In genomic region chr10:5665380-5666323, GRCh38 we compare ENCODE assay signal across 8 cellular contexts. TPM values are rescaled to one million over a fixed set of nuclear protein-coding genes. Genes with fewer than 3 reads are reported as not detected.
A peak's percentile ranks its signal among the peaks of the same experiment; 100 is the strongest.
DNase-seq lines count a peak whose midpoint lies in the region; ATAC-seq, FAIRE-seq and TF ChIP-seq lines count a peak whose summit lies in the region.

No MANE protein-coding gene starts in this region.

- H3K36me3 Mint-ChIP-seq in CD4-positive, CD25-positive, alpha-beta regulatory T cell: peaks cover 3% of the 10 kb centered on the region

- no peak overlapping the region for H2AFZ ChIP-seq in HepG2 (ENCODE audit: low read length)

- FAIRE-seq in bronchial epithelial cell (lab: Jason Lieb, UNC) (no peak), HepG2 (lab: Jason Lieb, UNC) (no peak)

- no peaks in the 10 kb centered on the region for H3K9me3 ChIP-seq in CD4-positive, CD25-positive, alpha-beta regulatory T cell (ENCODE audit: control insufficient read depth in 2 of 2, low read length in 2 of 2)
- H3K9me3 ChIP-seq in NT2/D1 (ENCODE audit: insufficient read depth, low read length) (no peaks in the 10 kb centered on the region), HepG2 (ENCODE audit: low read length) (no peaks in the 10 kb centered on the region), stomach (no peaks in the 10 kb centered on the region)

- CTCF ChIA-PET in HepG2 (lab: Yijun Ruan, JAX; ENCODE audit: low intra/inter-chr PET ratio, low total read pairs): no interaction called here

- peaks cover 18% of the 10 kb centered on the region for H3K4me1 ChIP-seq in CD4-positive, CD25-positive, alpha-beta regulatory T cell (ENCODE audit: control insufficient read depth, insufficient read depth, low read length, poor library complexity, severe bottlenecking)
- no peaks in the 10 kb centered on the region for H3K4me1 ChIP-seq in NT2/D1 (ENCODE audit: insufficient read depth, insufficient read length)
- peaks cover 63% of the 10 kb centered on the region for H3K4me1 ChIP-seq in HepG2 (ENCODE audit: insufficient read depth, low read length)
- peaks cover 5 to 55% (median 45%) of the 10 kb centered on the region in 4 donors for H3K4me1 ChIP-seq in stomach

- H3K36me3 ChIP-seq in CD4-positive, CD25-positive, alpha-beta regulatory T cell (ENCODE audit: control insufficient read depth, insufficient read depth, low read length): no peaks in the 10 kb centered on the region
- H3K36me3 ChIP-seq in NT2/D1 (ENCODE audit: insufficient read depth, insufficient read length, low read length): no peaks in the 10 kb centered on the region
- no peaks in the 10 kb centered on the region for H3K36me3 ChIP-seq in bronchial epithelial cell (ENCODE audit: control insufficient read depth, insufficient read depth, low read length)
- no peaks in the 10 kb centered on the region for H3K36me3 ChIP-seq in HepG2 (replicated peaks in 1 of 2; ENCODE audit: control insufficient read depth in 1 of 2, insufficient read depth in 2 of 2, low read length in 2 of 2)
- H3K36me3 ChIP-seq in stomach: no peaks in the 10 kb centered on the region

- peaks cover 9% of the 10 kb centered on the region for H3K79me2 ChIP-seq in HepG2 (ENCODE audit: insufficient read depth, low read length)

- intact Hi-C loops in HepG2 (cut with micrococcal nuclease; ENCODE audit: unreplicated experiment) (loop anchor here (5.0 kb wide), 1 partner anchor 33 kb away; no protein-coding TSS in a partner anchor), stomach (cut with DNase I; ENCODE audit: low total_unique reads) (no loop called here)

- H4K20me1 ChIP-seq in HepG2 (ENCODE audit: insufficient read depth, low read length): no peaks in the 10 kb centered on the region

- H3K27ac ChIP-seq in CD4-positive, CD25-positive, alpha-beta regulatory T cell (ENCODE audit: insufficient read depth, low read length, poor library complexity, severe bottlenecking): peak overlapping the region; percentile 14
- H3K27ac ChIP-seq in HepG2 (ENCODE audit: extremely low read length, insufficient read depth, low read length) (peak overlapping the region; percentile 76), stomach (peak overlapping the region; percentile 77 to 89 (median 84))

- peaks cover 0 to 2% (median 0%) of the 10 kb centered on the region in 7 donors for H3K9me3 Mint-ChIP-seq in CD4-positive, CD25-positive, alpha-beta regulatory T cell

- TSS peak; percentile 74 for BruUV-seq in HepG2 (replicated peaks; lab: Mats Ljungman, UMichigan)

- peak; percentile 9 for ATAC-seq in CD4-positive, CD25-positive, alpha-beta regulatory T cell (ENCODE audit: low read depth in 2 of 2)
- peak; percentile 33 for ATAC-seq in GM21723 (IDR thresholded peaks at IDR 0.05; ENCODE audit: unreplicated experiment)
- ATAC-seq in HepG2: peak; percentile 50

- TF ChIP-seq CTCF in bronchial epithelial cell (IDR thresholded peaks at IDR 0.05; ENCODE audit: insufficient read depth, low read length, severe bottlenecking) (no peak), HepG2 (CRISPR knock-in tag; IDR thresholded peaks at IDR 0.05) (0 out of 2 replicates have a peak, but pooled peaks have one; percentile 3), stomach (IDR thresholded peaks at IDR 0.05) (no peak)

- peak in 1 of 2 experiments; percentile 28; a peak in 1 of 4 replicates for TF ChIP-seq POLR2A in HepG2 (IDR thresholded peaks at IDR 0.05; ENCODE audit: insufficient read depth in 1 of 2, low read depth in 2 of 2, low read length in 2 of 2)
- TF ChIP-seq POLR2A in stomach (IDR thresholded peaks at IDR 0.05): no peak

- peak overlapping the region in 1 of 3 donors; percentile 71 for H3K27ac Mint-ChIP-seq in CD4-positive, CD25-positive, alpha-beta regulatory T cell

- peak overlapping the region; percentile 58 to 86 (median 84) for H3K4me3 Mint-ChIP-seq in CD4-positive, CD25-positive, alpha-beta regulatory T cell

- TF ChIP-seq EP300 in HepG2 (IDR thresholded peaks at IDR 0.05; ENCODE audit: low read depth in 2 of 2, low read length in 2 of 2) (no peak), HepG2 (CRISPR knock-in tag; IDR thresholded peaks at IDR 0.05; ENCODE audit: borderline replicate concordance) (no peak), stomach (IDR thresholded peaks at IDR 0.05) (no peak)

- POLR2A ChIA-PET in HepG2 (lab: Yijun Ruan, JAX): interaction anchor here (1.1 to 1.5 kb wide), 3 partner anchors 12 to 27 kb away, joined by 3 read pairs; partner anchors contain the start of gene TASOR2

- H3K4me2 ChIP-seq in HepG2 (ENCODE audit: low read depth, low read length): peak overlapping the region; percentile 100

- peak in 1 of 3 donors; percentile 21 for DNase-seq in CD4-positive, CD25-positive, alpha-beta regulatory T cell
- DNase-seq in NT2/D1 (ENCODE audit: low read depth, low spot score): no peak
- DNase-seq in bronchial epithelial cell (ENCODE audit: low read depth): peak; percentile 19
- DNase-seq in HepG2 (ENCODE audit: low spot score): peak; percentile 28
- DNase-seq in stomach: no peak
- DNase-seq in NCI-H1930 (lab: John Stamatoyannopoulos, UW): no peak
- DNase-seq in stimulated activated CD4-positive, alpha-beta T cell treated with anti-CD3 and anti-CD28 coated beads, Interleukin-4, amount 100 ng/mL, for 4 hours: no peak

- H3K4me3 ChIP-seq in CD4-positive, CD25-positive, alpha-beta regulatory T cell (ENCODE audit: low read depth, low read length): peak overlapping the region; percentile 77
- H3K4me3 ChIP-seq in NT2/D1 (ENCODE audit: insufficient read length, low read depth) (peak overlapping the region; percentile 42), bronchial epithelial cell (ENCODE audit: low read depth, low read length) (peak overlapping the region; percentile 87), HepG2 (replicated peaks in 1 of 3; ENCODE audit: insufficient read depth in 1 of 3, low read depth in 2 of 3, low read length in 3 of 3) (peak overlapping the region; percentile 73 to 98 (median 96)), stomach (peak overlapping the region; percentile 81 to 92 (median 86))

- peaks cover 6 to 25% (median 16%) of the 10 kb centered on the region in 4 donors for H3K4me1 Mint-ChIP-seq in CD4-positive, CD25-positive, alpha-beta regulatory T cell

- H3K27me3 ChIP-seq in CD4-positive, CD25-positive, alpha-beta regulatory T cell (ENCODE audit: control insufficient read depth, insufficient read depth, low read length): peaks cover 9% of the 10 kb centered on the region
- peaks cover 24% of the 10 kb centered on the region for H3K27me3 ChIP-seq in NT2/D1 (ENCODE audit: insufficient read depth, insufficient read length)
- no peaks in the 10 kb centered on the region for H3K27me3 ChIP-seq in bronchial epithelial cell (ENCODE audit: control insufficient read depth, insufficient read depth, low read length)
- peaks cover 0 to 9% of the 10 kb centered on the region in 2 experiments; a peak in 1 of 5 replicates for H3K27me3 ChIP-seq in HepG2 (ENCODE audit: control insufficient read depth in 1 of 2, insufficient read depth in 2 of 2, low read length in 2 of 2)
- no peaks in the 10 kb centered on the region for H3K27me3 ChIP-seq in stomach

- H3K9ac ChIP-seq in NT2/D1 (ENCODE audit: insufficient read length, low read depth) (peak overlapping the region; percentile 79), HepG2 (ENCODE audit: insufficient read depth, low read depth, low read length) (peak overlapping the region; percentile 80)

- in situ Hi-C loops in HepG2 (cut with HindIII; ENCODE audit: extremely low pct_ligation_motif_present, low pct_unique_long_range_greater_than_20kb): no loop called here

- no peak for TF ChIP-seq RAD21 in HepG2 (CRISPR knock-in tag; IDR thresholded peaks at IDR 0.05)

- H3K27me3 Mint-ChIP-seq in CD4-positive, CD25-positive, alpha-beta regulatory T cell: peaks cover 21% of the 10 kb centered on the region

- WGBS in HepG2 (ENCODE audit: low lambda C conversion rate): 14% methylated on average over 15 of the region's 43 CpGs
- 5 to 14% (median 6%) methylated on average over 14 to 43 of the region's 43 CpGs for WGBS in stomach, 5 donors

RNA-seq across cellular contexts. Expression of gene ASB13, which starts 0.7 kb away (rescaled TPM):
- total RNA-seq in CD4-positive, CD25-positive, alpha-beta regulatory T cell: 2.9 TPM
- 10 to 100 TPM in 3 of 4 donors, 1 to 10 TPM in 1; 4.4 to 16.0 (median 14.2) TPM for polyA plus RNA-seq in CD4-positive, CD25-positive, alpha-beta regulatory T cell
- 14.5 TPM in 2 replicates for total RNA-seq in bronchial epithelial cell
- total RNA-seq in HepG2 (2016; rRNA removed; fragmentation: Illumina TruSeq; extraction: Trizol): 15.4 and 17.5 TPM in 2 replicates
- 3.3 and 4.7 TPM in 2 replicates for total RNA-seq in HepG2 (2016; cell fraction: cytosol; rRNA removed; fragmentation: Illumina TruSeq; extraction: Trizol; ENCODE audit: low read depth)
- 15.6 and 18.5 TPM in 2 replicates for total RNA-seq in HepG2 (2016; cell fraction: insoluble cytoplasmic fraction; rRNA removed; fragmentation: Illumina TruSeq; extraction: Trizol)
- total RNA-seq in HepG2 (2016; cell fraction: membrane; rRNA removed; fragmentation: Illumina TruSeq; extraction: Trizol): 14.1 and 16.1 TPM in 2 replicates
- total RNA-seq in HepG2 (2016; cell fraction: nucleus; rRNA removed; fragmentation: Illumina TruSeq; extraction: Trizol): 7.1 and 7.5 TPM in 2 replicates
- 9.3 and 12.7 TPM in 2 replicates for polyA plus RNA-seq in HepG2 (2011; rRNA removed)
- polyA plus RNA-seq in HepG2 (2011; cell fraction: cytosol; rRNA removed): 12.4 and 12.5 TPM in 2 replicates
- polyA plus RNA-seq in HepG2 (2011; cell fraction: nucleus; rRNA removed): 7.4 and 9.5 TPM in 2 replicates
- polyA plus RNA-seq in HepG2 (2012): 12.8 and 15.5 TPM in 2 replicates
- 4.6 and 4.7 TPM in 2 replicates for polyA plus RNA-seq in HepG2 (2016; cell fraction: cytosol; fragmentation: Illumina TruSeq; extraction: Trizol; ENCODE audit: low read depth)
- polyA plus RNA-seq in HepG2 (2016; cell fraction: insoluble cytoplasmic fraction; fragmentation: Illumina TruSeq; extraction: Trizol; ENCODE audit: low read depth): 12.6 and 16.4 TPM in 2 replicates
- 10.4 and 12.4 TPM in 2 replicates for polyA plus RNA-seq in HepG2 (2016; cell fraction: membrane; fragmentation: Illumina TruSeq; extraction: Trizol; ENCODE audit: low read depth)
- polyA plus RNA-seq in HepG2 (2016; cell fraction: nucleus; fragmentation: Illumina TruSeq; extraction: Trizol; ENCODE audit: insufficient read depth, low read depth): 12.4 and 14.5 TPM in 2 replicates
- polyA minus RNA-seq in HepG2 (2011; rRNA and poly(A)+ RNA removed; ENCODE audit: low replicate concordance): 31.7 and 36.4 TPM in 2 replicates
- 10.6 and 14.5 TPM in 2 replicates for polyA minus RNA-seq in HepG2 (2011; cell fraction: cytosol; rRNA and poly(A)+ RNA removed)
- 5.5 and 7.7 TPM in 2 replicates for polyA minus RNA-seq in HepG2 (2011; cell fraction: nucleus; rRNA and poly(A)+ RNA removed)
- 10 to 100 TPM in 4 of 5 donors, under 1 TPM in 1; 0.89 to 15.6 (median 14.1) TPM for total RNA-seq in stomach
- polyA plus RNA-seq in stomach: 10 to 100 TPM; 21.2 to 27.5 (median 25.1) TPM

RNA-seq across cellular contexts. Expression of gene TASOR2, which starts 19.0 kb away (rescaled TPM):
- total RNA-seq in CD4-positive, CD25-positive, alpha-beta regulatory T cell: 75.9 TPM
- polyA plus RNA-seq in CD4-positive, CD25-positive, alpha-beta regulatory T cell: 10 to 100 TPM in 2 of 4 donors, 1 to 10 TPM in 2; 6.7 to 13.6 (median 10.2) TPM
- total RNA-seq in bronchial epithelial cell (52.1 and 54.8 TPM in 2 replicates), HepG2 (2016; rRNA removed; fragmentation: Illumina TruSeq; extraction: Trizol) (55.3 and 58.9 TPM in 2 replicates), stomach (100 to 1,000 TPM in 2 of 5 donors, 10 to 100 TPM in 3; 14.5 to 362 (median 88.4) TPM)
- 67.3 and 69.4 TPM in 2 replicates for total RNA-seq in HepG2 (2016; cell fraction: cytosol; rRNA removed; fragmentation: Illumina TruSeq; extraction: Trizol; ENCODE audit: low read depth)
- total RNA-seq in HepG2 (2016; cell fraction: insoluble cytoplasmic fraction; rRNA removed; fragmentation: Illumina TruSeq; extraction: Trizol): 51.2 and 60.5 TPM in 2 replicates
- total RNA-seq in HepG2 (2016; cell fraction: membrane; rRNA removed; fragmentation: Illumina TruSeq; extraction: Trizol): 44.6 and 47.7 TPM in 2 replicates
- total RNA-seq in HepG2 (2016; cell fraction: nucleus; rRNA removed; fragmentation: Illumina TruSeq; extraction: Trizol): 95.9 and 108 TPM in 2 replicates
- polyA plus RNA-seq in HepG2 (2011; rRNA removed) (22.8 and 24.2 TPM in 2 replicates), stomach (1 to 10 TPM; 6.0 to 8.2 (median 6.0) TPM)
- 8.9 and 13.1 TPM in 2 replicates for polyA plus RNA-seq in HepG2 (2011; cell fraction: cytosol; rRNA removed)
- polyA plus RNA-seq in HepG2 (2011; cell fraction: nucleus; rRNA removed): 30.2 and 31.2 TPM in 2 replicates
- 23.3 and 26.9 TPM in 2 replicates for polyA plus RNA-seq in HepG2 (2012)
- 0.58 and 1.1 TPM in 2 replicates for polyA plus RNA-seq in HepG2 (2016; cell fraction: cytosol; fragmentation: Illumina TruSeq; extraction: Trizol; ENCODE audit: low read depth)
- polyA plus RNA-seq in HepG2 (2016; cell fraction: insoluble cytoplasmic fraction; fragmentation: Illumina TruSeq; extraction: Trizol; ENCODE audit: low read depth): 26.8 and 27.2 TPM in 2 replicates
- 2.9 and 4.0 TPM in 2 replicates for polyA plus RNA-seq in HepG2 (2016; cell fraction: membrane; fragmentation: Illumina TruSeq; extraction: Trizol; ENCODE audit: low read depth)
- polyA plus RNA-seq in HepG2 (2016; cell fraction: nucleus; fragmentation: Illumina TruSeq; extraction: Trizol; ENCODE audit: insufficient read depth, low read depth): 68.3 and 79.1 TPM in 2 replicates
- polyA minus RNA-seq in HepG2 (2011; rRNA and poly(A)+ RNA removed; ENCODE audit: low replicate concordance): 27.6 and 45.1 TPM in 2 replicates
- 30.7 and 32.8 TPM in 2 replicates for polyA minus RNA-seq in HepG2 (2011; cell fraction: cytosol; rRNA and poly(A)+ RNA removed)
- 132 and 137 TPM in 2 replicates for polyA minus RNA-seq in HepG2 (2011; cell fraction: nucleus; rRNA and poly(A)+ RNA removed)

Comparison
In these comparisons a context has a peak if more than half of its experiments do, and no peak if none do; other contexts are left out.
1. DNase-seq: peak in bronchial epithelial cell (single experiment) and HepG2 (single experiment); none in NT2/D1 (single experiment), stomach (single experiment), NCI-H1930 (0 of 2) and stimulated activated CD4-positive, alpha-beta T cell treated with anti-CD3 and anti-CD28 coated beads, Interleukin-4, amount 100 ng/mL, for 4 hours (0 of 2).
2. H3K27ac ChIP-seq: peak in every context shown above with its lines; median percentile 84 in stomach; 76 in HepG2; 14 in CD4-positive, CD25-positive, alpha-beta regulatory T cell.
3. H3K4me3 ChIP-seq: peak in every context shown above with its lines; median percentile 96 in HepG2; 87 in bronchial epithelial cell; 86 in stomach; 77 in CD4-positive, CD25-positive, alpha-beta regulatory T cell; 42 in NT2/D1.
4. Peak in every context shown above with its lines, with median percentiles within 50 percentile points of each other: ATAC-seq.